In the genomic region with DNA sequence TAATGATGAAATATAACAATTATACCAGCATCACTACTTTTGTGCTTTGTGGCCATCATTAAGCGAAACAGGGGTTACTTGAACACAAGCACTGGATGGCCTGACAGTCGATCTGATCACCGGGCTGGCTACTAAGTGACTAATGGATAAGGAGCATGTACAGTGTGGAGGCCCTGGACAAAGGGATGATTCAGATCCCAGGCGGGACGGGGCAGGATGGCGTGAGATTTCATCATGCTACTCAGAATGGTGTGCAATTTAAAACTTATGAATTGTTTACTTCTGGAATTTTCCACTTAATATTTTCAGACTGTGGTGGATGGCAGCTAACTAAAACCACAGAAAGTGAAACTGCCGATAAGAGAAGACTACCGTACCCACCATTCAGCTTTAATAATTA, we compare ENCODE assay signal across 11 cellular contexts. TPM values are rescaled to one million over a fixed set of nuclear protein-coding genes. Genes with fewer than 3 reads are reported as not detected.
DNase-seq lines count a peak whose midpoint lies in the region; ATAC-seq, FAIRE-seq and TF ChIP-seq lines count a peak whose summit lies in the region.
"Had no signal": no experiment of that assay in that cellular context is flagged by ENCODE, and none has a peak within 500 bp of the region (broad histone marks: within the 10 kb centered on the region; RNA-seq: fewer than 3 reads in every experiment).

No MANE protein-coding gene starts in this region.

- CTCF ChIA-PET in SK-N-SH (lab: Yijun Ruan, JAX), result no interaction called here
- CTCF ChIA-PET in activated CD4-positive, alpha-beta memory T cell treated with anti-CD3 and anti-CD28 coated beads, Interleukin-2, amount 10 ng/mL, durations not matched to agents 7 days and 5 days (lab: Charles Lee), result no interaction called here

- H3K4me1 ChIP-seq in SK-N-SH (ENCODE audit: control insufficient read depth in 1 of 2, insufficient read depth in 2 of 2, low read depth in 1 of 2, low read length in 1 of 2), result peaks cover 0 to 12% of the 10 kb centered on the region in 2 experiments; a peak in 1 of 4 replicates
- H3K4me1 ChIP-seq: sigmoid colon had no signal

- H3K27ac ChIP-seq in SK-N-SH (ENCODE audit: low read depth in 2 of 2, low read length in 1 of 2), result peak overlapping the region in 1 of 2 experiments; percentile 52; a peak in 2 of 4 replicates
- H3K27ac ChIP-seq: sigmoid colon had no signal

- ATAC-seq in GM18867 (IDR thresholded peaks at IDR 0.05; ENCODE audit: unreplicated experiment) (no peak), GM21447 (IDR thresholded peaks at IDR 0.05; ENCODE audit: unreplicated experiment) (no peak)
- ATAC-seq: stimulated activated memory B cell treated with anti-CD40 and anti-IgM and Interleukin-4, amounts not matched to agents 10 μg/mL and 1 μg/mL and 100 μg/mL, for 72 hours had no signal

- H3K4me2 ChIP-seq in SK-N-SH, result 0 out of 2 replicates have a peak overlapping the region, but pooled peaks have one; percentile 23

- peak overlapping the region; percentile 19; the same call in 1 of the 2 replicates for H3K9ac ChIP-seq in SK-N-SH

- no peaks in the 10 kb centered on the region for H3K9me3 ChIP-seq in SK-N-SH
- H3K9me3 ChIP-seq: sigmoid colon had no signal

- WGBS in SK-N-SH (ENCODE audit: low lambda C conversion rate), result 57% methylated on average over 8 of the region's 8 CpGs

- H4K20me1 ChIP-seq in SK-N-SH (ENCODE audit: insufficient read depth), result no peaks in the 10 kb centered on the region

- H3K27me3 ChIP-seq in SK-N-SH (ENCODE audit: insufficient read depth), result no peaks in the 10 kb centered on the region
- H3K27me3 ChIP-seq: sigmoid colon had no signal

- no peak overlapping the region for H3K4me3 Mint-ChIP-seq in activated CD4-positive, alpha-beta memory T cell treated with anti-CD3 and anti-CD28 coated beads, Interleukin-2, amount 10 ng/mL, durations not matched to agents 7 days and 5 days
- H3K4me3 Mint-ChIP-seq: activated CD4-positive, alpha-beta T cell treated with anti-CD3 and anti-CD28 coated beads, Interleukin-2, amount 10 ng/mL, durations not matched to agents 7 days and 5 days; stimulated activated memory B cell treated with anti-CD40 and anti-IgM and Interleukin-4, amounts not matched to agents 10 μg/mL and 1 μg/mL and 100 μg/mL, for 72 hours had no signal

- TF ChIP-seq RAD21 in SK-N-SH (IDR thresholded peaks at IDR 0.05; ENCODE audit: low read length), result no peak

- H3K36me3 Mint-ChIP-seq in activated CD4-positive, alpha-beta memory T cell treated with anti-CD3 and anti-CD28 coated beads, Interleukin-2, amount 10 ng/mL, durations not matched to agents 7 days and 5 days (ENCODE audit: low read depth), result no peaks in the 10 kb centered on the region
- H3K36me3 Mint-ChIP-seq: stimulated activated memory B cell treated with anti-CD40 and anti-IgM and Interleukin-4, amounts not matched to agents 10 μg/mL and 1 μg/mL and 100 μg/mL, for 72 hours had no signal

- peak; percentile 21 for FAIRE-seq in GM18507 (lab: Jason Lieb, UNC)

- no peak for TF ChIP-seq EP300 in SK-N-SH (IDR thresholded peaks at IDR 0.05; ENCODE audit: borderline replicate concordance in 1 of 2, low read depth in 1 of 2, low read length in 1 of 2)

- H3K79me2 ChIP-seq in SK-N-SH (ENCODE audit: insufficient read depth), result no peaks in the 10 kb centered on the region

- no peaks in the 10 kb centered on the region for H3K9me3 Mint-ChIP-seq in activated CD4-positive, alpha-beta memory T cell treated with anti-CD3 and anti-CD28 coated beads, Interleukin-2, amount 10 ng/mL, durations not matched to agents 7 days and 5 days
- H3K9me3 Mint-ChIP-seq: activated CD4-positive, alpha-beta T cell treated with anti-CD3 and anti-CD28 coated beads, Interleukin-2, amount 10 ng/mL, durations not matched to agents 7 days and 5 days; stimulated activated memory B cell treated with anti-CD40 and anti-IgM and Interleukin-4, amounts not matched to agents 10 μg/mL and 1 μg/mL and 100 μg/mL, for 72 hours had no signal

- TF ChIP-seq CTCF in SK-N-SH (IDR thresholded peaks at IDR 0.05), result no peak

- H3F3A ChIP-seq in SK-N-SH (replicated peaks; ENCODE audit: insufficient read depth), result no peaks in the 10 kb centered on the region

- no peaks in the 10 kb centered on the region for H3K36me3 ChIP-seq in SK-N-SH (replicated peaks in 1 of 2; ENCODE audit: control insufficient read depth in 1 of 2, insufficient read depth in 2 of 2, low read length in 1 of 2)
- H3K36me3 ChIP-seq: sigmoid colon had no signal

- peaks cover 3% of the 10 kb centered on the region for H3K27me3 Mint-ChIP-seq in activated CD4-positive, alpha-beta memory T cell treated with anti-CD3 and anti-CD28 coated beads, Interleukin-2, amount 10 ng/mL, durations not matched to agents 7 days and 5 days

- no peak overlapping the region for H3K4me3 ChIP-seq in SK-N-SH (ENCODE audit: low read depth in 2 of 2, low read length in 1 of 2)
- H3K4me3 ChIP-seq: sigmoid colon had no signal

- no peaks in the 10 kb centered on the region for H3K9me2 ChIP-seq in SK-N-SH

- POLR2A ChIA-PET in SK-N-SH (lab: Yijun Ruan, JAX), result no interaction called here
- POLR2A ChIA-PET in activated CD4-positive, alpha-beta memory T cell treated with anti-CD3 and anti-CD28 coated beads, Interleukin-2, amount 10 ng/mL, durations not matched to agents 7 days and 5 days (lab: Charles Lee), result no interaction called here

- peak overlapping the region; percentile 74; the same call in 1 of the 2 replicates for H2AFZ ChIP-seq in SK-N-SH (ENCODE audit: low read depth)

- peaks cover 14% of the 10 kb centered on the region for H3K4me1 Mint-ChIP-seq in activated CD4-positive, alpha-beta memory T cell treated with anti-CD3 and anti-CD28 coated beads, Interleukin-2, amount 10 ng/mL, durations not matched to agents 7 days and 5 days

- DNase-seq in GM18507 (ENCODE audit: extremely low spot score, insufficient read length, low read depth), result no peak
- no peak for DNase-seq in SK-N-SH
- peak; percentile 94 for DNase-seq in fibroblast of gingiva (ENCODE audit: low read depth)
- peak; percentile 88 for DNase-seq in renal cortical epithelial cell (ENCODE audit: low read depth)
- no peak for DNase-seq in DMS79 treated with DMSO at 0.1 percent for 48 hours (lab: John Stamatoyannopoulos, UW)
- DNase-seq in activated CD4-positive, alpha-beta memory T cell treated with anti-CD3 and anti-CD28 coated beads, Interleukin-2, amount 10 ng/mL, durations not matched to agents 7 days and 5 days, result no peak
- DNase-seq: activated CD4-positive, alpha-beta T cell treated with anti-CD3 and anti-CD28 coated beads, Interleukin-2, amount 10 ng/mL, durations not matched to agents 7 days and 5 days; sigmoid colon had no signal

- H3K27ac Mint-ChIP-seq in activated CD4-positive, alpha-beta memory T cell treated with anti-CD3 and anti-CD28 coated beads, Interleukin-2, amount 10 ng/mL, durations not matched to agents 7 days and 5 days, result no peak overlapping the region
- H3K27ac Mint-ChIP-seq: activated CD4-positive, alpha-beta T cell treated with anti-CD3 and anti-CD28 coated beads, Interleukin-2, amount 10 ng/mL, durations not matched to agents 7 days and 5 days; stimulated activated memory B cell treated with anti-CD40 and anti-IgM and Interleukin-4, amounts not matched to agents 10 μg/mL and 1 μg/mL and 100 μg/mL, for 72 hours had no signal

TF ChIP-seq in SK-N-SH, 30 proteins besides CTCF, POLR2A, EP300 and RAD21 (continues in another document):
- TF ChIP-seq, protein P1, sequence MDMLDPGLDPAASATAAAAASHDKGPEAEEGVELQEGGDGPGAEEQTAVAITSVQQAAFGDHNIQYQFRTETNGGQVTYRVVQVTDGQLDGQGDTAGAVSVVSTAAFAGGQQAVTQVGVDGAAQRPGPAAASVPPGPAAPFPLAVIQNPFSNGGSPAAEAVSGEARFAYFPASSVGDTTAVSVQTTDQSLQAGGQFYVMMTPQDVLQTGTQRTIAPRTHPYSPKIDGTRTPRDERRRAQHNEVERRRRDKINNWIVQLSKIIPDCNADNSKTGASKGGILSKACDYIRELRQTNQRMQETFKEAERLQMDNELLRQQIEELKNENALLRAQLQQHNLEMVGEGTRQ (IDR thresholded peaks at IDR 0.05; ENCODE audit: borderline replicate concordance, low read depth, low read length), result no peak
- TF ChIP-seq, protein P2, sequence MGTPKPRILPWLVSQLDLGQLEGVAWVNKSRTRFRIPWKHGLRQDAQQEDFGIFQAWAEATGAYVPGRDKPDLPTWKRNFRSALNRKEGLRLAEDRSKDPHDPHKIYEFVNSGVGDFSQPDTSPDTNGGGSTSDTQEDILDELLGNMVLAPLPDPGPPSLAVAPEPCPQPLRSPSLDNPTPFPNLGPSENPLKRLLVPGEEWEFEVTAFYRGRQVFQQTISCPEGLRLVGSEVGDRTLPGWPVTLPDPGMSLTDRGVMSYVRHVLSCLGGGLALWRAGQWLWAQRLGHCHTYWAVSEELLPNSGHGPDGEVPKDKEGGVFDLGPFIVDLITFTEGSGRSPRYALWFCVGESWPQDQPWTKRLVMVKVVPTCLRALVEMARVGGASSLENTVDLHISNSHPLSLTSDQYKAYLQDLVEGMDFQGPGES (IDR thresholded peaks at IDR 0.05; ENCODE audit: low read depth, low read length), result no peak
- peak; percentile 49; the same call in 1 of the 2 replicates for TF ChIP-seq FOSL2 (IDR thresholded peaks at IDR 0.05; ENCODE audit: borderline replicate concordance, low read depth)
- no peak for TF ChIP-seq SIN3A (IDR thresholded peaks at IDR 0.05; ENCODE audit: borderline replicate concordance, low read depth, low read length)
- TF ChIP-seq EZH2phosphoT487 (IDR thresholded peaks at IDR 0.05; ENCODE audit: borderline replicate concordance, low read depth), result no peak
- TF ChIP-seq SMC3 (IDR thresholded peaks at IDR 0.05; ENCODE audit: low read depth, low read length), result no peak
- TF ChIP-seq MEF2A (IDR thresholded peaks at IDR 0.05; ENCODE audit: borderline replicate concordance, low read depth), result no peak

RNA-seq across cellular contexts. Expression of a gene that starts 7.0 kb away (rescaled TPM):
- 12.7 and 20.7 TPM in 2 replicates for polyA plus RNA-seq in SK-N-SH (2012; rRNA removed)
- polyA plus RNA-seq in SK-N-SH (2012; cell fraction: cytosol; rRNA removed), result 15.0 TPM in 2 replicates
- polyA plus RNA-seq in SK-N-SH (2012; cell fraction: nucleus; rRNA removed), result 25.7 and 44.2 TPM in 2 replicates
- total RNA-seq in renal cortical epithelial cell, result 63.9 and 72.1 TPM in 2 replicates
- 10 to 100 TPM; 31.7 to 33.7 TPM for total RNA-seq in activated CD4-positive, alpha-beta memory T cell treated with anti-CD3 and anti-CD28 coated beads, Interleukin-2, amount 10 ng/mL, durations not matched to agents 7 days and 5 days

RNA-seq across cellular contexts. Expression of a gene that starts 33.9 kb away (rescaled TPM):
- not detected in 2 replicates for polyA plus RNA-seq in SK-N-SH (2012; rRNA removed)
- polyA plus RNA-seq in SK-N-SH (2012; cell fraction: cytosol; rRNA removed), result not detected in 2 replicates
- not detected in 2 replicates for polyA plus RNA-seq in SK-N-SH (2012; cell fraction: nucleus; rRNA removed)
- total RNA-seq in renal cortical epithelial cell, result not detected in 2 replicates
- not detected for total RNA-seq in activated CD4-positive, alpha-beta memory T cell treated with anti-CD3 and anti-CD28 coated beads, Interleukin-2, amount 10 ng/mL, durations not matched to agents 7 days and 5 days
- total RNA-seq: activated CD4-positive, alpha-beta T cell treated with anti-CD3 and anti-CD28 coated beads, Interleukin-2, amount 10 ng/mL, durations not matched to agents 7 days and 5 days had no signal
- polyA plus RNA-seq: sigmoid colon had no signal

Comparison
In these comparisons a context has a peak if more than half of its experiments do, and no peak if none do; other contexts are left out.
1. DNase-seq: peak in fibroblast of gingiva (single experiment) and renal cortical epithelial cell (single experiment); none in GM18507 (single experiment), SK-N-SH (single experiment), DMS79 treated with DMSO at 0.1 percent for 48 hours (single experiment) and activated CD4-positive, alpha-beta memory T cell treated with anti-CD3 and anti-CD28 coated beads, Interleukin-2, amount 10 ng/mL, durations not matched to agents 7 days and 5 days (single experiment).